1 cellular context compared by ENCODE assay signal in genomic region chr2:217330647-217331046, GRCh38.
TF ChIP-seq lines count a peak whose summit lies in the region.

No MANE protein-coding gene starts in this region.

TF ChIP-seq in A549, 52 proteins besides CTCF, POLR2A, EP300 and RAD21 (continued from another document):
- no peak for TF ChIP-seq JUN (IDR thresholded peaks at IDR 0.05)
